In the genomic region with DNA sequence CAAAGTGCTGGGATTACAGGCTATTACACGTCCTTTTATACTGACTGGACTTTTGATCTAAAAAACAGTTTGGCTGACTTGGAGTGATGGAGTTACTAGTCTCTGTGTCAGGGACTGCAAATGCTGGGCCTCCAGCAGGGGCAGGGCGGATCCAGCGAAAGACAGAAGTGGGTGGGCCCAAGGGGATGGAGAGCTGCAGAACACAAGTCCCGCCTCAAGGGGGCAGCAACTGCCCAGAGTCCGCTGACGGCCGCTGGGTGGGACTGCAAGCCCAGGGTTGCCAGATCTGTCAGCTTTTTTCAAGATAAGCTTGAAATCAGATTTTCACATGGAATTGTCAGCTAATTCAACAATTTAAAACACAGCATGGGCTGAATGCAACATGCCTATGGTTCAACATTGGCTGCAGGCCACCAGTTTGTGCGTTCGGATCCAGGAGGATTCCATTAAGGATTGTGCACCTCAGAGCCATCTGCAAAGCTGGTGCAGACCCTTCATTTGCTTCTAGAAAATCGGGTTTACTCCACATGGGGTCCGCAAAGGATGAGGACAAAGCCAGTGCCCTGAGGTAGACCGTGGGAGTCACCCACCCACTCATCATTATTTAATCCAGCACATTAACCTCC, we compare ENCODE assay signal across 8 cellular contexts. TPM values are rescaled to one million over a fixed set of nuclear protein-coding genes. Genes with fewer than 3 reads are reported as not detected.
DNase-seq lines count a peak whose midpoint lies in the region; ATAC-seq and TF ChIP-seq lines count a peak whose summit lies in the region.

No MANE protein-coding gene starts in this region.

- H3K36me3 ChIP-seq in upper lobe of left lung: peaks cover 0 to 6% (median 0%) of the 10 kb centered on the region in 4 donors

- intact Hi-C loops in head of caudate nucleus (cut with DNase I): loop anchor here (1.0 kb wide), 1 partner anchor 103 kb away; the partner anchor contains the start of gene PAFAH2

- peak overlapping the region; percentile 83 for H3K27ac Mint-ChIP-seq in progenitor cell of endocrine pancreas

- H3K4me3 ChIP-seq in upper lobe of left lung: no peak overlapping the region

- no peaks in the 10 kb centered on the region for H3K27me3 Mint-ChIP-seq in progenitor cell of endocrine pancreas

- H3K36me3 Mint-ChIP-seq in progenitor cell of endocrine pancreas (ENCODE audit: insufficient read depth): peaks cover 16% of the 10 kb centered on the region

- no peaks in the 10 kb centered on the region for H3K9me3 Mint-ChIP-seq in progenitor cell of endocrine pancreas (ENCODE audit: low read depth)

- TF ChIP-seq POLR2A in upper lobe of left lung (IDR thresholded peaks at IDR 0.05): peak in 1 of 4 donors; percentile 24

- no peaks in the 10 kb centered on the region for H3K9me3 ChIP-seq in upper lobe of left lung

- WGBS in upper lobe of left lung, 2 donors: 18 to 26% methylated on average over 8 to 12 of the region's 12 CpGs

- TF ChIP-seq CTCF in GM12872 (IDR thresholded peaks at IDR 0.05; ENCODE audit: insufficient read depth, low read depth, low read length) (peak; percentile 98), progenitor cell of endocrine pancreas (IDR thresholded peaks at IDR 0.05; ENCODE audit: unreplicated experiment) (peak; percentile 99), upper lobe of left lung (IDR thresholded peaks at IDR 0.05) (peak; percentile 96 to 99 (median 98))

- H3K4me1 ChIP-seq in upper lobe of left lung: peaks cover 12 to 36% (median 27%) of the 10 kb centered on the region in 4 donors

- TF ChIP-seq EP300 in upper lobe of left lung (IDR thresholded peaks at IDR 0.05): no peak

- no peaks in the 10 kb centered on the region for H3K27me3 ChIP-seq in upper lobe of left lung

- peak; percentile 93 for DNase-seq in NCI-H1694 treated with DMSO at 0.1 percent for 48 hours (lab: John Stamatoyannopoulos, UW)
- DNase-seq in T follicular helper cell (ENCODE audit: low read depth): peak; percentile 85
- DNase-seq in activated naive CD8-positive, alpha-beta T cell treated with anti-CD3 and anti-CD28 coated beads, Interleukin-2, amount 50 U/mL, for 16 hours (ENCODE audit: low read depth, low spot score): peak; percentile 89
- DNase-seq in head of caudate nucleus: peak; percentile 88 to 97 (median 93)
- DNase-seq in progenitor cell of endocrine pancreas (ENCODE audit: low spot score, unreplicated experiment): peak; percentile 89
- DNase-seq in upper lobe of left lung: peak; percentile 89 to 93

- ATAC-seq in HG02852 (IDR thresholded peaks at IDR 0.05; ENCODE audit: unreplicated experiment): peak; percentile 86
- ATAC-seq in upper lobe of left lung (ENCODE audit: low FRiP score in 2 of 2): peak; percentile 94 to 97

- H3K4me3 Mint-ChIP-seq in progenitor cell of endocrine pancreas (ENCODE audit: low read depth): no peak overlapping the region

- peak overlapping the region in 1 of 4 donors; percentile 6 for H3K27ac ChIP-seq in upper lobe of left lung

- peaks cover 22% of the 10 kb centered on the region for H3K4me1 Mint-ChIP-seq in progenitor cell of endocrine pancreas (ENCODE audit: low read depth)

RNA-seq across cellular contexts. Expression of gene STMN1, which starts 10.7 kb away (rescaled TPM):
- total RNA-seq in progenitor cell of endocrine pancreas: 811 and 856 TPM in 2 replicates
- total RNA-seq in upper lobe of left lung: 100 to 1,000 TPM in 1 of 6 donors, 10 to 100 TPM in 5; 38.3 to 103 (median 52.2) TPM

RNA-seq across cellular contexts. Expression of gene PAQR7, which starts 20.0 kb away (rescaled TPM):
- total RNA-seq in progenitor cell of endocrine pancreas: 20.2 and 21.0 TPM in 2 replicates
- total RNA-seq in upper lobe of left lung: 1 to 10 TPM; 1.9 to 9.6 (median 7.0) TPM

RNA-seq across cellular contexts. Expression of gene AUNIP, which starts 36.2 kb away (rescaled TPM):
- total RNA-seq in progenitor cell of endocrine pancreas: 4.7 and 5.9 TPM in 2 replicates
- total RNA-seq in upper lobe of left lung: 1 to 10 TPM in 1 of 6 donors, under 1 TPM in 2, not detected in 3; 0.43 to 1.1 (median 0.74) TPM
